1 cellular context compared by ENCODE assay signal in genomic region chr20:48385527-48385926, GRCh38.
TF ChIP-seq lines count a peak whose summit lies in the region.

No MANE protein-coding gene starts in this region.

TF ChIP-seq in IMR-90, 13 proteins besides CTCF, POLR2A, EP300 and RAD21 (continued from another document):
- no peak for TF ChIP-seq ELK1 (IDR thresholded peaks at IDR 0.05; ENCODE audit: borderline replicate concordance, low read depth, low read length)
- TF ChIP-seq CHD1 (IDR thresholded peaks at IDR 0.05; ENCODE audit: low read depth, low read length): no peak
- no peak for TF ChIP-seq USF2 (IDR thresholded peaks at IDR 0.05; ENCODE audit: low read depth, low read length)
- TF ChIP-seq BHLHE40 (IDR thresholded peaks at IDR 0.05; ENCODE audit: low read depth, low read length): no peak
- TF ChIP-seq RCOR1 (IDR thresholded peaks at IDR 0.05; ENCODE audit: insufficient replicate concordance, low read length): no peak
- no peak for TF ChIP-seq NFE2L2 (IDR thresholded peaks at IDR 0.05; ENCODE audit: low read depth, low read length)
- TF ChIP-seq RFX5 (IDR thresholded peaks at IDR 0.05; ENCODE audit: low read depth, low read length): no peak
- TF ChIP-seq FOS (IDR thresholded peaks at IDR 0.05; ENCODE audit: low read depth, low read length): no peak
- no peak for TF ChIP-seq MAZ (IDR thresholded peaks at IDR 0.05; ENCODE audit: borderline replicate concordance, low read depth, low read length)
